8 cellular contexts compared by ENCODE assay signal in the genomic region with DNA sequence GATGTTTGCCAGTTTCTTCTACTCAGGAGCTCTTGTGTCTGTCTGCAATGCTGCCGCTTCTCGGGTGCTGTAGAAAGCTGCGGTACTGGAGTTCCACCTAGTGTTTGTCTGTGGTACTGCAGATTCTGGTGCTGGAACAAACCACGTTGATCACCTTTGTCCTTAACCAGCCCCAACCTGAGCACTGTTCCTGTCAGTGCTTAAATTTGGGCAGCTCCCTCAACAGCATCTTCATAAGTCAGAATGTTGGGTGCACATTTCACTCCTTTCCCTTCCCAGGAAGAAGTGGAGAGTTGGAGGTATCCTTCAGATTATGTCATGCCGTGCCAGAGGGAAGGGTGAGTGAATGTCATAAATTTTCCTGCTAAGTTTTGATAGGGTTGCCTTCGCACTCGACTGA. TPM values are rescaled to one million over a fixed set of nuclear protein-coding genes. Genes with fewer than 3 reads are reported as not detected.
A peak's percentile ranks its signal among the peaks of the same experiment; 100 is the strongest.
DNase-seq lines count a peak whose midpoint lies in the region; ATAC-seq, FAIRE-seq and TF ChIP-seq lines count a peak whose summit lies in the region.

No MANE protein-coding gene starts in this region.

- no peaks in the 10 kb centered on the region for H3K4me1 Mint-ChIP-seq in neural crest cell

- H3K27ac ChIP-seq in KMS-11 (no peak overlapping the region), PC-3 (ENCODE audit: low read length) (no peak overlapping the region), fibroblast of lung (ENCODE audit: insufficient read depth, low read length) (no peak overlapping the region)

- H3K4me3 ChIP-seq in KMS-11 (IDR thresholded peaks at IDR 0.05; ENCODE audit: insufficient read depth, low read depth, low read length) (no peak overlapping the region), PC-3 (ENCODE audit: low read length) (no peak overlapping the region), fibroblast of lung (replicated peaks in 1 of 4; ENCODE audit: control extremely low read depth in 1 of 4, insufficient read depth in 1 of 4, low read depth in 3 of 4, low read length in 4 of 4) (no peak overlapping the region)

- peak; percentile 76 for ATAC-seq in GM18517 (IDR thresholded peaks at IDR 0.05; ENCODE audit: unreplicated experiment)
- peak; percentile 98 for ATAC-seq in PC-3
- peak; percentile 81 for ATAC-seq in stimulated activated naive CD8-positive, alpha-beta T cell treated with anti-CD3 and anti-CD28 coated beads, Interleukin-15, Interleukin-2, amounts not matched to agents 100 U/mL and 50 U/mL, for 24 hours

- H3K36me3 Mint-ChIP-seq in neural crest cell (ENCODE audit: low read depth) = no peaks in the 10 kb centered on the region

- H3K9ac ChIP-seq in KMS-11 (no peak overlapping the region), PC-3 (ENCODE audit: low read length) (no peak overlapping the region), fibroblast of lung (ENCODE audit: insufficient read depth, low read length) (no peak overlapping the region)

- H4K20me1 ChIP-seq in KMS-11 (ENCODE audit: insufficient read depth) (no peaks in the 10 kb centered on the region), PC-3 (ENCODE audit: low read length) (no peaks in the 10 kb centered on the region), fibroblast of lung (ENCODE audit: control insufficient read depth, extremely low read depth, insufficient read depth, low read length) (no peaks in the 10 kb centered on the region)

- POLR2A ChIA-PET in PC-3 (lab: Charles Lee; ENCODE audit: unreplicated experiment) = no interaction called here

- H3K79me2 ChIP-seq in KMS-11 (ENCODE audit: insufficient read depth, low read depth) (no peaks in the 10 kb centered on the region), PC-3 (ENCODE audit: low read length) (no peaks in the 10 kb centered on the region), fibroblast of lung (ENCODE audit: control insufficient read depth, insufficient read depth, low read length) (no peaks in the 10 kb centered on the region)

- H3K27ac Mint-ChIP-seq in neural crest cell (ENCODE audit: unreplicated experiment) = peak overlapping the region; percentile 64

- peaks cover 12% of the 10 kb centered on the region for H3K27me3 Mint-ChIP-seq in neural crest cell (ENCODE audit: low read depth)

- peak; percentile 98 for TF ChIP-seq CTCF in KMS-11 (conservative IDR thresholded peaks at IDR 0.05; ENCODE audit: low read depth, low read length)
- peak; percentile 97 for TF ChIP-seq CTCF in PC-3 (conservative IDR thresholded peaks at IDR 0.05; ENCODE audit: low read depth, low read length)
- peak; percentile 99 for TF ChIP-seq CTCF in fibroblast of lung (conservative IDR thresholded peaks at IDR 0.05 in 1 of 2, IDR thresholded peaks at IDR 0.05 in 1 of 2; ENCODE audit: low read depth in 1 of 2, low read length in 2 of 2)
- peak; percentile 95 for TF ChIP-seq CTCF in neural crest cell (conservative IDR thresholded peaks at IDR 0.05)

- H3K9me2 ChIP-seq in PC-3 (replicated peaks; ENCODE audit: low read length) = no peaks in the 10 kb centered on the region

- peak; percentile 89 for DNase-seq in PC-3
- DNase-seq in activated T-cell treated with anti-CD3 and anti-CD28 coated beads, Interleukin-2, amount 50 U/mL, for 1 hour = peak; percentile 60
- DNase-seq in fibroblast of lung (ENCODE audit: low read depth in 2 of 2) = peak; percentile 54 to 76
- DNase-seq in neural crest cell (ENCODE audit: low read depth, low spot score) = peak; percentile 84
- peak; percentile 77 for DNase-seq in stimulated activated naive CD8-positive, alpha-beta T cell treated with anti-CD3 and anti-CD28 coated beads, Interleukin-15, Interleukin-2, amounts not matched to agents 100 U/mL and 50 U/mL, for 24 hours

- H3K4me2 ChIP-seq in KMS-11 = no peak overlapping the region
- no peak overlapping the region for H3K4me2 ChIP-seq in PC-3 (ENCODE audit: low read length)
- no peak overlapping the region for H3K4me2 ChIP-seq in fibroblast of lung (ENCODE audit: extremely low read depth, insufficient read depth, low read length)

- peak; percentile 84 for FAIRE-seq in A204.1 (lab: Jason Lieb, UNC)

- H3K4me3 Mint-ChIP-seq in neural crest cell = no peak overlapping the region

- H3F3A ChIP-seq in PC-3 (ENCODE audit: low read length, unreplicated experiment) = no peaks in the 10 kb centered on the region

- H3K9me3 Mint-ChIP-seq in neural crest cell = peaks cover 8% of the 10 kb centered on the region

- intact Hi-C loops in PC-3 (cut with micrococcal nuclease) = loop anchor here (1.0 kb wide), 1 partner anchor 76 kb away; no protein-coding TSS in a partner anchor

- CTCF ChIA-PET in PC-3 (lab: Charles Lee) = interaction anchor here (0.5 to 2.9 kb wide), 3 partner anchors 28 to 80 kb away, joined by 6 to 60 read pairs (median 8); no protein-coding TSS in a partner anchor

- peaks cover 7% of the 10 kb centered on the region; the same call in 1 of the 2 replicates for H3K9me3 ChIP-seq in PC-3 (ENCODE audit: low read length)
- no peaks in the 10 kb centered on the region for H3K9me3 ChIP-seq in fibroblast of lung (ENCODE audit: control insufficient read depth, insufficient read depth, low read depth, low read length)

- H3K4me1 ChIP-seq in KMS-11 (ENCODE audit: low read depth, poor library complexity, severe bottlenecking) (no peaks in the 10 kb centered on the region), PC-3 (ENCODE audit: insufficient read depth, low read length) (no peaks in the 10 kb centered on the region), fibroblast of lung (ENCODE audit: control insufficient read depth, extremely low read depth, insufficient read depth, low read length) (no peaks in the 10 kb centered on the region)

- no peaks in the 10 kb centered on the region for H3K36me3 ChIP-seq in KMS-11 (ENCODE audit: insufficient read depth)
- no peaks in the 10 kb centered on the region for H3K36me3 ChIP-seq in PC-3 (ENCODE audit: low read depth, low read length)
- no peaks in the 10 kb centered on the region for H3K36me3 ChIP-seq in fibroblast of lung (ENCODE audit: control insufficient read depth, insufficient read depth, low read length)

- H2AFZ ChIP-seq in KMS-11 (ENCODE audit: low read depth) (0 out of 2 replicates have a peak overlapping the region, but pooled peaks have one; percentile 2), PC-3 (ENCODE audit: low read length) (peak overlapping the region; percentile 46; the same call in 1 of the 2 replicates), fibroblast of lung (ENCODE audit: low read length) (no peak overlapping the region)

- BruUV-seq in PC-3 (replicated peaks; lab: Mats Ljungman, UMichigan) = no TSS peak

- H3K27me3 ChIP-seq in KMS-11 (ENCODE audit: insufficient read depth, low read depth) (no peaks in the 10 kb centered on the region), PC-3 (ENCODE audit: low read length) (no peaks in the 10 kb centered on the region), fibroblast of lung (ENCODE audit: control insufficient read depth, insufficient read depth, low read length) (no peaks in the 10 kb centered on the region)

RNA-seq across cellular contexts. Expression of gene LALBA, which starts 48.7 kb away (rescaled TPM):
- total RNA-seq in PC-3 (2014; rRNA removed) (not detected in 2 replicates), fibroblast of lung (not detected in 2 replicates), neural crest cell (not detected in 2 replicates)
- polyA plus RNA-seq in fibroblast of lung = not detected in 2 replicates
- polyA plus RNA-seq in fibroblast of lung (2012) = not detected in 2 replicates
- not detected in 2 replicates for polyA minus RNA-seq in fibroblast of lung (ENCODE audit: low replicate concordance)
